ENCODE assay signal across 8 cellular contexts in the genomic region with DNA sequence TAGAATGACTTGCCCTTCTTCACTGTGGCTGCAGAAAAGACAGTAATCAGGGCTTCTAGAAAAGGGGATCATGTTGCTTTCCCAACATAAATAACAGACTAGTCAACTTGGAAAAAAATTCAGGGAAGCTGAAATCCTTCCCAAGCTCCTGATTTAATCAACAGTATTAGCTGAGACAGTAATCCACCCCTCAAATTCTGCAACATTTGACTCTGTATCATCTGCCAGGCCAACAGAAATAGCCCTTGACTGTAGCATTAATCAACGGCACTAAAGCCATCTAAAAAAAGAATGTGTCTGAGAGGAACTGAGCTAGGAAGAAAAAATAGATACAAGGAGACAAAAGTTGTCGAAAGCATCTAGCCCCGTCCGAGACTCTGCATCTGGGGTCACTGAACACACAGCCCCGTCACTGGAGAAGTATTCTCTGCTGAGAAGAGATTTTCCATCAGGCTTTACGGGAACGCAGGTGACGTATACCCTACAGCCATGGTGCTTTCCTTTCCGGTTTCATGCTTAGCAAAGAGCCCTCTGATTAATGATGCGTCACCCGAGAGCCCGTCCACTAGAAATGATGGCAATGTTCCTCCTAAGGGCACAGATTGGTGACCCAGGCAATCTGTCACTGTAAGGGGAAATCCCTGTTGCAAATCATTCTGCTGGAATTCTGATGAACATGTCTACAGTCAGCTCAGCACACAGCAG. TPM values are rescaled to one million over a fixed set of nuclear protein-coding genes. Genes with fewer than 3 reads are reported as not detected.
DNase-seq lines count a peak whose midpoint lies in the region; ATAC-seq, FAIRE-seq and TF ChIP-seq lines count a peak whose summit lies in the region.

No MANE protein-coding gene starts in this region.

- DNase-seq in stimulated activated CD4-positive, alpha-beta T cell treated with anti-CD3 and anti-CD28 coated beads, Interleukin-1b, Interleukin-23, amount 100 ng/mL, for 48 hours, result peak; percentile 2
- no peak for DNase-seq in stimulated activated CD4-positive, alpha-beta T cell treated with anti-CD3 and anti-CD28 coated beads, Interleukin-15, amount 100 ng/mL, for 24 hours
- DNase-seq in iris pigment epithelial cell (ENCODE audit: low read depth), result peak; percentile 98
- no peak for DNase-seq in UCSD-AML1 (lab: John Stamatoyannopoulos, UW; ENCODE audit: unreplicated experiment)
- no peak for DNase-seq in putamen (ENCODE audit: low spot score)
- no peak for DNase-seq in GM12891 (ENCODE audit: insufficient read length, low spot score)

- no peaks in the 10 kb centered on the region for H3K4me1 Mint-ChIP-seq in activated T-helper 17 cell treated with anti-CD3 and anti-CD28 coated beads, Interleukin-2, amount 50 U/mL, for 72 hours

- ATAC-seq in activated T-helper 17 cell treated with anti-CD3 and anti-CD28 coated beads, Interleukin-2, amount 50 U/mL, for 72 hours (replicated peaks), result peak; percentile 69
- no peak for ATAC-seq in HG03025 (IDR thresholded peaks at IDR 0.05; ENCODE audit: low FRiP score, unreplicated experiment)

- no peaks in the 10 kb centered on the region for H3K9me3 Mint-ChIP-seq in activated T-helper 17 cell treated with anti-CD3 and anti-CD28 coated beads, Interleukin-2, amount 50 U/mL, for 72 hours

- no peaks in the 10 kb centered on the region for H3K27me3 Mint-ChIP-seq in activated T-helper 17 cell treated with anti-CD3 and anti-CD28 coated beads, Interleukin-2, amount 50 U/mL, for 72 hours

- H3K4me3 Mint-ChIP-seq in activated T-helper 17 cell treated with anti-CD3 and anti-CD28 coated beads, Interleukin-2, amount 50 U/mL, for 72 hours, result no peak overlapping the region

- no peak overlapping the region for H3K27ac Mint-ChIP-seq in activated T-helper 17 cell treated with anti-CD3 and anti-CD28 coated beads, Interleukin-2, amount 50 U/mL, for 72 hours

- FAIRE-seq in GM12891 (lab: Jason Lieb, UNC), result no peak

- no peaks in the 10 kb centered on the region for H3K36me3 Mint-ChIP-seq in activated T-helper 17 cell treated with anti-CD3 and anti-CD28 coated beads, Interleukin-2, amount 50 U/mL, for 72 hours (ENCODE audit: low read depth)

- TF ChIP-seq POLR2A in GM12891 (IDR thresholded peaks at IDR 0.05; ENCODE audit: low read depth, low read length), result no peak

TF ChIP-seq in GM12891, 5 proteins besides CTCF, POLR2A, EP300 and RAD21:
- TF ChIP-seq POU2F2 (IDR thresholded peaks at IDR 0.05; ENCODE audit: low read depth, low read length) (no peak), TAF1 (IDR thresholded peaks at IDR 0.05; ENCODE audit: low read depth, low read length) (no peak), PAX5 (IDR thresholded peaks at IDR 0.05; ENCODE audit: insufficient read depth, low read length, severe bottlenecking) (no peak)
TF ChIP-seq in GM12891: peak in this region for 0.

RNA-seq across cellular contexts. Expression of gene TP53BP2, which starts 42.1 kb away (rescaled TPM):
- 10 to 100 TPM; 37.4 to 38.4 TPM for total RNA-seq in activated T-helper 17 cell treated with anti-CD3 and anti-CD28 coated beads, Interleukin-2, amount 50 U/mL, for 72 hours
- 4.9 TPM for polyA plus RNA-seq in GM12891 (2012; ENCODE audit: low read depth, missing spikeins)

Comparison
In these comparisons a context has a peak if more than half of its experiments do, and no peak if none do; other contexts are left out.
1. DNase-seq: peak in stimulated activated CD4-positive, alpha-beta T cell treated with anti-CD3 and anti-CD28 coated beads, Interleukin-1b, Interleukin-23, amount 100 ng/mL, for 48 hours (single experiment) and iris pigment epithelial cell (single experiment); none in stimulated activated CD4-positive, alpha-beta T cell treated with anti-CD3 and anti-CD28 coated beads, Interleukin-15, amount 100 ng/mL, for 24 hours (single experiment), UCSD-AML1 (single experiment), putamen (single experiment) and GM12891 (single experiment).